In the genomic region with DNA sequence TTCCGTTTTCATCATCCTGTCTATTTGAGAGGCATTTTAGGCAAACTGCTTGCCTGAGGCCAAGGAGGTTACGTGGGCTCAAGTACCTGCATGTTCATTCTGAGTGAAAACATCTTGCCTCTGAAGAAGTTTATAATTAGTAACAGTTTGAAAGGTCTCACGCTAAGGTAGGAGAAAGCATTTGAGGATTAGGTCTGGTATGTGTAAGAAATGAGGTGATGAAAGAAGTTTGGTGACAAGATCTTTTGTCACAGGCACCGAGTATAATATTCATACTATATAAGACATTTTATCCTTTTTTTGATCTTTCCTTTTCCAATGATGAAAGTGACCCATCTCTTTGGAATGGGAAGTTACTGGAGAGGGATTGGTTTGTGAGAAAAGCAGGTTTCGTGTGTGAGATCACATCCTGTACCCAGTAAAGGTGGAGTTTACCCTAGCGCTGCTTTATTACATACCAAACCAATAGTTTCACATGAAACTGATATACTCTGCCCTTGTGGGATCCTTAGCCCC, we compare ENCODE assay signal across 2 cellular contexts.
TF ChIP-seq lines count a peak whose summit lies in the region.

No MANE protein-coding gene starts in this region.

TF ChIP-seq in IMR-90, 13 proteins besides CTCF, POLR2A, EP300 and RAD21:
- TF ChIP-seq MAZ (IDR thresholded peaks at IDR 0.05; ENCODE audit: borderline replicate concordance, low read depth, low read length): no peak
- no peak for TF ChIP-seq SMC3 (IDR thresholded peaks at IDR 0.05; ENCODE audit: low read depth, low read length)
- TF ChIP-seq, protein P1, sequence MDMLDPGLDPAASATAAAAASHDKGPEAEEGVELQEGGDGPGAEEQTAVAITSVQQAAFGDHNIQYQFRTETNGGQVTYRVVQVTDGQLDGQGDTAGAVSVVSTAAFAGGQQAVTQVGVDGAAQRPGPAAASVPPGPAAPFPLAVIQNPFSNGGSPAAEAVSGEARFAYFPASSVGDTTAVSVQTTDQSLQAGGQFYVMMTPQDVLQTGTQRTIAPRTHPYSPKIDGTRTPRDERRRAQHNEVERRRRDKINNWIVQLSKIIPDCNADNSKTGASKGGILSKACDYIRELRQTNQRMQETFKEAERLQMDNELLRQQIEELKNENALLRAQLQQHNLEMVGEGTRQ (IDR thresholded peaks at IDR 0.05; ENCODE audit: low read depth, low read length): no peak
- TF ChIP-seq MAFK (IDR thresholded peaks at IDR 0.05; ENCODE audit: low read depth, low read length): no peak
- TF ChIP-seq BHLHE40 (IDR thresholded peaks at IDR 0.05; ENCODE audit: low read depth, low read length): no peak
- TF ChIP-seq NFE2L2 (IDR thresholded peaks at IDR 0.05; ENCODE audit: low read depth, low read length): no peak
- TF ChIP-seq RFX5 (IDR thresholded peaks at IDR 0.05; ENCODE audit: low read depth, low read length): no peak
- no peak for TF ChIP-seq RCOR1 (IDR thresholded peaks at IDR 0.05; ENCODE audit: insufficient replicate concordance, low read length)
- no peak for TF ChIP-seq FOS (IDR thresholded peaks at IDR 0.05; ENCODE audit: low read depth, low read length)
- no peak for TF ChIP-seq MXI1 (IDR thresholded peaks at IDR 0.05; ENCODE audit: borderline replicate concordance, low read depth, low read length)
- no peak for TF ChIP-seq CHD1 (IDR thresholded peaks at IDR 0.05; ENCODE audit: low read depth, low read length)
- TF ChIP-seq, protein P2, sequence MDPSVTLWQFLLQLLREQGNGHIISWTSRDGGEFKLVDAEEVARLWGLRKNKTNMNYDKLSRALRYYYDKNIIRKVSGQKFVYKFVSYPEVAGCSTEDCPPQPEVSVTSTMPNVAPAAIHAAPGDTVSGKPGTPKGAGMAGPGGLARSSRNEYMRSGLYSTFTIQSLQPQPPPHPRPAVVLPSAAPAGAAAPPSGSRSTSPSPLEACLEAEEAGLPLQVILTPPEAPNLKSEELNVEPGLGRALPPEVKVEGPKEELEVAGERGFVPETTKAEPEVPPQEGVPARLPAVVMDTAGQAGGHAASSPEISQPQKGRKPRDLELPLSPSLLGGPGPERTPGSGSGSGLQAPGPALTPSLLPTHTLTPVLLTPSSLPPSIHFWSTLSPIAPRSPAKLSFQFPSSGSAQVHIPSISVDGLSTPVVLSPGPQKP (IDR thresholded peaks at IDR 0.05; ENCODE audit: borderline replicate concordance, low read depth, low read length): no peak
- TF ChIP-seq CEBPB (IDR thresholded peaks at IDR 0.05; ENCODE audit: low read depth, low read length): no peak
TF ChIP-seq in IMR-90: peak in this region for 0.

TF ChIP-seq in WTC11, 78 proteins besides CTCF, POLR2A, EP300 and RAD21 (continued from another document):
- TF ChIP-seq, protein P3, sequence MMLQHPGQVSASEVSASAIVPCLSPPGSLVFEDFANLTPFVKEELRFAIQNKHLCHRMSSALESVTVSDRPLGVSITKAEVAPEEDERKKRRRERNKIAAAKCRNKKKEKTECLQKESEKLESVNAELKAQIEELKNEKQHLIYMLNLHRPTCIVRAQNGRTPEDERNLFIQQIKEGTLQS (CRISPR knock-in tag; conservative IDR thresholded peaks at IDR 0.05): no peak
- TF ChIP-seq, protein P4, sequence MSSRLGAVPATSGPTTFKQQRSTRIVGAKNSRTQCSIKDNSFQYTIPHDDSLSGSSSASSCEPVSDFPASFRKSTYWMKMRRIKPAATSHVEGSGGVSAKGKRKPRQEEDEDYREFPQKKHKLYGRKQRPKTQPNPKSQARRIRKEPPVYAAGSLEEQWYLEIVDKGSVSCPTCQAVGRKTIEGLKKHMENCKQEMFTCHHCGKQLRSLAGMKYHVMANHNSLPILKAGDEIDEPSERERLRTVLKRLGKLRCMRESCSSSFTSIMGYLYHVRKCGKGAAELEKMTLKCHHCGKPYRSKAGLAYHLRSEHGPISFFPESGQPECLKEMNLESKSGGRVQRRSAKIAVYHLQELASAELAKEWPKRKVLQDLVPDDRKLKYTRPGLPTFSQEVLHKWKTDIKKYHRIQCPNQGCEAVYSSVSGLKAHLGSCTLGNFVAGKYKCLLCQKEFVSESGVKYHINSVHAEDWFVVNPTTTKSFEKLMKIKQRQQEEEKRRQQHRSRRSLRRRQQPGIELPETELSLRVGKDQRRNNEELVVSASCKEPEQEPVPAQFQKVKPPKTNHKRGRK (CRISPR knock-in tag; IDR thresholded peaks at IDR 0.05; ENCODE audit: borderline replicate concordance): no peak
- TF ChIP-seq, protein P5, sequence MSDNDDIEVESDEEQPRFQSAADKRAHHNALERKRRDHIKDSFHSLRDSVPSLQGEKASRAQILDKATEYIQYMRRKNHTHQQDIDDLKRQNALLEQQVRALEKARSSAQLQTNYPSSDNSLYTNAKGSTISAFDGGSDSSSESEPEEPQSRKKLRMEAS (CRISPR knock-in tag; IDR thresholded peaks at IDR 0.05): no peak
- TF ChIP-seq GTF2I (CRISPR knock-in tag; conservative IDR thresholded peaks at IDR 0.05): no peak
- no peak for TF ChIP-seq SMAD3 (CRISPR knock-in tag; IDR thresholded peaks at IDR 0.05; ENCODE audit: borderline replicate concordance)
- TF ChIP-seq TEAD1 (CRISPR knock-in tag; IDR thresholded peaks at IDR 0.05): no peak
- TF ChIP-seq ZNF121 (CRISPR knock-in tag; IDR thresholded peaks at IDR 0.05): no peak
- no peak for TF ChIP-seq RORB (CRISPR knock-in tag; IDR thresholded peaks at IDR 0.05)
- TF ChIP-seq ZNF423 (CRISPR knock-in tag; IDR thresholded peaks at IDR 0.05): no peak
- TF ChIP-seq GRHL2 (CRISPR knock-in tag; IDR thresholded peaks at IDR 0.05; ENCODE audit: insufficient replicate concordance, severe bottlenecking): no peak
- TF ChIP-seq TP53 (CRISPR knock-in tag; IDR thresholded peaks at IDR 0.05): no peak
- no peak for TF ChIP-seq ELF4 (CRISPR knock-in tag; IDR thresholded peaks at IDR 0.05; ENCODE audit: low read depth)
- TF ChIP-seq OVOL2 (CRISPR knock-in tag; IDR thresholded peaks at IDR 0.05; ENCODE audit: borderline replicate concordance): no peak
- TF ChIP-seq, protein P6, sequence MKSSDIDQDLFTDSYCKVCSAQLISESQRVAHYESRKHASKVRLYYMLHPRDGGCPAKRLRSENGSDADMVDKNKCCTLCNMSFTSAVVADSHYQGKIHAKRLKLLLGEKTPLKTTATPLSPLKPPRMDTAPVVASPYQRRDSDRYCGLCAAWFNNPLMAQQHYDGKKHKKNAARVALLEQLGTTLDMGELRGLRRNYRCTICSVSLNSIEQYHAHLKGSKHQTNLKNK (CRISPR knock-in tag; IDR thresholded peaks at IDR 0.05): no peak
TF ChIP-seq in WTC11: peak in this region for 0.
